Comparison of ENCODE assay signal across 8 cellular contexts in the genomic region with DNA sequence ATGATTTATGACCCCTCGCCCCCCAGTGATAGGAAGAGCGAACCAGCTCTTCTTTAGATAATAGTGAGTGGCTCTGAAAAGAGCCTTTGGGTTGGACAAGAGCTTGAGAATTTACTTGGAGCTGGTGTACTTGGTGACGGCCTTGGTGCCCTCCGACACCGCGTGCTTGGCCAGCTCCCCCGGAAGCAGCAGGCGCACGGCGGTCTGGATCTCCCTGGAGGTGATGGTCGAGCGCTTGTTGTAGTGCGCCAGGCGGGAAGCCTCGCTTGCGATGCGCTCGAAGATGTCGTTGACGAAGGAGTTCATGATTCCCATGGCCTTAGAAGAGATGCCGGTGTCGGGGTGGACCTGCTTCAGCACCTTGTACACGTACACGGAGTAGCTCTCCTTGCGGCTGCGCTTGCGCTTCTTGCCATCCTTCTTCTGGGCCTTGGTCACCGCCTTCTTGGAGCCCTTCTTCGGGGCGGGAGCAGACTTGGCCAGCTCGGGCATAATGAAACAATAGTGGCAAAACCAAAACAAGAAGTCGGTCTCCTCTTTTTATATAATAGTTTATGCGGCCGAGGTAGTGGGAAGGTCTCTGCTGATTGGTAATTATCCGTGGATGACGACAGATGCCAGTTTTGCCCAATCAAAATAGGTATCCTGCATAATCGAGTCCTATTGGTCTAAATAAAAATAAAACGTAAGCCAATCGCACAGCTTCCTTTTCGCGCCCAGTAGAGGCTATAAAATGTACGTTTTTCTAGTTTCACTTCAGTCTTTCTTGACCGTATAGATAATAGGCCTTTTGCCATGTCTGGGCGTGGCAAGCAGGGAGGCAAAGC.
A peak's percentile ranks its signal among the peaks of the same experiment; 100 is the strongest.
DNase-seq lines count a peak whose midpoint lies in the region; ATAC-seq and TF ChIP-seq lines count a peak whose summit lies in the region.
"Not testable (repeated sequence)": the region's sequence is repeated elsewhere in the genome, so short reads cannot be mapped to it uniquely, and the experiment has no call there.

No MANE protein-coding gene starts in this region.

- TF ChIP-seq POLR2A in erythroblast (IDR thresholded peaks at IDR 0.05; ENCODE audit: low read length) = peak; percentile 95

- TF ChIP-seq CTCF in mucosa of descending colon (IDR thresholded peaks at IDR 0.05) = not testable (repeated sequence)

- intact Hi-C loops in mucosa of descending colon (cut with DNase I, micrococcal nuclease) = not testable (repeated sequence)

- H3K4me3 ChIP-seq in Jurkat, Clone E6-1 (ENCODE audit: low read length) = peak overlapping the region; percentile 57
- peak overlapping the region; percentile 29 for H3K4me3 ChIP-seq in mucosa of descending colon

- not testable (repeated sequence) for H3K9me3 ChIP-seq in mucosa of descending colon

- ATAC-seq in GM21825 (IDR thresholded peaks at IDR 0.05; ENCODE audit: unreplicated experiment) (peak; percentile 62), mucosa of descending colon (peak; percentile 85)

- H3K36me3 ChIP-seq in mucosa of descending colon (ENCODE audit: low read depth) = not testable (repeated sequence)

- DNase-seq in Daoy (ENCODE audit: low read depth) (peak; percentile 23), erythroblast (lab: John Stamatoyannopoulos, UW) (peak; percentile 96 to 98), mucosa of descending colon (peak; percentile 81 to 88 (median 83))
- DNase-seq in Jurkat, Clone E6-1 (ENCODE audit: low read depth, low spot score) = peak; percentile 98
- peak; percentile 85 for DNase-seq in activated T-cell treated with anti-CD3 and anti-CD28 coated beads, Interleukin-2, amount 50 U/mL, for 48 hours
- DNase-seq in stimulated activated naive CD4-positive, alpha-beta T cell treated with Interleukin-2 at 50 U/mL for 16 hours (lab: John Stamatoyannopoulos, UW) = peak; percentile 51

- H3K4me1 ChIP-seq in mucosa of descending colon (ENCODE audit: low read depth) = peaks cover 25% of the 10 kb centered on the region

TF ChIP-seq in PFSK-1, 5 proteins besides CTCF, POLR2A, EP300 and RAD21:
- TF ChIP-seq POLR2AphosphoS5 (IDR thresholded peaks at IDR 0.05; ENCODE audit: low read depth, low read length) = 0 out of 2 replicates have a peak, but pooled peaks have one; percentile 79
- peak; percentile 66; the same call in 1 of the 2 replicates for TF ChIP-seq TAF1 (IDR thresholded peaks at IDR 0.05; ENCODE audit: borderline replicate concordance, insufficient read depth, low read length)

Comparison
In these comparisons a context has a peak if more than half of its experiments do, and no peak if none do; other contexts are left out.
1. Peak in every context shown above with its lines: DNase-seq, ATAC-seq and H3K4me3 ChIP-seq.
2. DNase-seq: peak in every context shown above with its lines; median percentile 98 in Jurkat, Clone E6-1; 97 in erythroblast; 85 in activated T-cell treated with anti-CD3 and anti-CD28 coated beads, Interleukin-2, amount 50 U/mL, for 48 hours; 83 in mucosa of descending colon; 51 in stimulated activated naive CD4-positive, alpha-beta T cell treated with Interleukin-2 at 50 U/mL for 16 hours; 23 in Daoy.